ENCODE assay signal across 3 cellular contexts in genomic region chr6:69362209-69362608, GRCh38.
"Had no signal": no experiment of that assay in that cellular context is flagged by ENCODE, and none has a peak within 500 bp of the region (broad histone marks: within the 10 kb centered on the region; RNA-seq: fewer than 3 reads in every experiment).

No MANE protein-coding gene starts in this region.

- ATAC-seq: GM12878 had no signal

- DNase-seq: GDM1, GF-D8 had no signal

- H3K4me3 ChIP-seq: GM12878 had no signal
